ENCODE assay signal across 13 cellular contexts in the genomic region with DNA sequence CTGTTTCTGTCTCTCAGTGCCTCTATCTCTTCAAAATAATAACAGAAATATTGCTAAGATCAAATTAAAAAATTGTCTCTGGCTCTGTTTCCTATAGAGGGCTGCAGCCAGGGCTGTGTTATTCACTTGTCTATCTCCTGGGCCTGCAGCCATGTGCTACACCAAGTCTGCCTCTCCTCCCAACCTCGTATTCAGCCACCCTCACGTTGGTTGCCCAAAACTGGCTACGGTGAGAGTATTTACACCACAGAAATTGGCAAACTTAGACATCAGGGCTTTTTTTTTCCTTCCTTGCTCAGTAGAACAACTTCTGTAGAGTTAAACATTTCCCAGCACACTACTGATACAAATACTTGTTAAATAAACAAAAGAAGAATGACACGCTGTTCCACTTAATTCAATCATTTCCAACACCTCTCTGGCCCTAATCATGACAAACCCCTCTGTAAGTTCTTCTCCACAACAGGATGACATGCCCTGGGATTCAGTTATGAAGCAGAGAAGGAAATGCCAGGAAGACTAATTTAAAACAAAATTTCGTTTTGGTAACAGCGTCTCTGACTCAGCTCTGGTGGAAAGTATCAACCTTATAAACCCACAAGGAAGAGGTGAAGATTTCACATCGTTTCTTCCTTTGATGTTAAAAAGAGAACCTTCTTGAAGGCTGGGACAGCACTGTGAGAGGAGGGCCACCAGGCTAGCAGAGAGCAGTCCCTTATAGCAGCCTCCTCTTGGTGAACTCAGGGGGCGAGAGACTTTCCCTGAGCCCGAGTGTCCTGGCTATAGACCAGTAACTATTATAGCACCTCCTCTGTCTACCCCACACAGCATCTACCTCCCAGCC.
DNase-seq lines count a peak whose midpoint lies in the region; ATAC-seq, FAIRE-seq and TF ChIP-seq lines count a peak whose summit lies in the region.
"Had no signal": no experiment of that assay in that cellular context is flagged by ENCODE, and none has a peak within 500 bp of the region (broad histone marks: within the 10 kb centered on the region; RNA-seq: fewer than 3 reads in every experiment).

No MANE protein-coding gene starts in this region.

- POLR2A ChIA-PET in HepG2 (lab: Yijun Ruan, JAX), result no interaction called here

- H3K27me3 ChIP-seq in HepG2 (ENCODE audit: control insufficient read depth in 1 of 2, insufficient read depth in 2 of 2, low read length in 2 of 2) (peaks cover 0 to 3% of the 10 kb centered on the region in 2 experiments; a peak in 1 of 5 replicates), transverse colon (no peaks in the 10 kb centered on the region)
- H3K27me3 ChIP-seq: gastrocnemius medialis, testis had no signal

- H3K36me3 ChIP-seq in HepG2 (replicated peaks in 1 of 2; ENCODE audit: control insufficient read depth in 1 of 2, insufficient read depth in 2 of 2, low read length in 2 of 2), result no peaks in the 10 kb centered on the region
- no peaks in the 10 kb centered on the region for H3K36me3 ChIP-seq in transverse colon
- H3K36me3 ChIP-seq: gastrocnemius medialis had no signal

- no peak for FAIRE-seq in HepG2 (lab: Jason Lieb, UNC)

- WGBS in HepG2 (ENCODE audit: low lambda C conversion rate), result 21% methylated on average over 8 of the region's 9 CpGs
- WGBS in transverse colon (ENCODE audit: low coverage in 1 of 2), 2 donors, result 45 to 61% methylated on average over 5 to 9 of the region's 9 CpGs

- H3K4me1 ChIP-seq in HepG2 (ENCODE audit: insufficient read depth, low read length) (peaks cover 27% of the 10 kb centered on the region), transverse colon (no peaks in the 10 kb centered on the region)
- H3K4me1 ChIP-seq: testis had no signal

- TF ChIP-seq POLR2A in HepG2 (IDR thresholded peaks at IDR 0.05; ENCODE audit: insufficient read depth in 1 of 2, low read depth in 2 of 2, low read length in 2 of 2) (no peak), transverse colon (IDR thresholded peaks at IDR 0.05) (no peak)

- peak; percentile 51 for DNase-seq in stimulated activated CD4-positive, alpha-beta T cell treated with anti-CD3 and anti-CD28 coated beads, Interleukin-15, amount 100 ng/mL, for 24 hours
- DNase-seq in stimulated activated CD4-positive, alpha-beta T cell treated with anti-CD3 and anti-CD28 coated beads, Interleukin-2, amount 100 ng/mL, for 48 hours, result no peak
- DNase-seq in HepG2 (ENCODE audit: low spot score) (no peak), transverse colon (no peak), amygdala (lab: John Stamatoyannopoulos, UW) (no peak)
- DNase-seq: AML-193, gastrocnemius medialis, mesendoderm, NCI-H748 treated with DMSO at 0.1 percent for 48 hours, testis had no signal

- H3K36me3 Mint-ChIP-seq in activated naive CD8-positive, alpha-beta T cell, result no peaks in the 10 kb centered on the region

- H3K27ac ChIP-seq in HepG2 (ENCODE audit: extremely low read length, insufficient read depth, low read length) (no peak overlapping the region), transverse colon (peak overlapping the region in 3 of 4 donors; percentile 16 to 48 (median 23))
- H3K27ac ChIP-seq: gastrocnemius medialis, testis had no signal

- H3K9ac ChIP-seq in HepG2 (ENCODE audit: insufficient read depth, low read depth, low read length), result no peak overlapping the region

- intact Hi-C loops in HepG2 (cut with micrococcal nuclease; ENCODE audit: unreplicated experiment), result no loop called here
- intact Hi-C loops in transverse colon (cut with DNase I; ENCODE audit: low total_unique reads), result no loop called here

- H3K79me2 ChIP-seq in HepG2 (ENCODE audit: insufficient read depth, low read length), result no peaks in the 10 kb centered on the region

- H4K20me1 ChIP-seq in HepG2 (ENCODE audit: insufficient read depth, low read length), result no peaks in the 10 kb centered on the region

- H3K9me3 Mint-ChIP-seq in activated naive CD8-positive, alpha-beta T cell (ENCODE audit: low read depth), result peaks cover 1% of the 10 kb centered on the region

- CTCF ChIA-PET in HepG2 (lab: Yijun Ruan, JAX; ENCODE audit: low intra/inter-chr PET ratio, low total read pairs), result no interaction called here

- peak overlapping the region; percentile 93 for H3K27ac Mint-ChIP-seq in activated naive CD8-positive, alpha-beta T cell

- no peak for TF ChIP-seq CTCF in HepG2 (CRISPR knock-in tag; IDR thresholded peaks at IDR 0.05)
- TF ChIP-seq CTCF in transverse colon (IDR thresholded peaks at IDR 0.05), result no peak

- no peaks in the 10 kb centered on the region for H3K27me3 Mint-ChIP-seq in activated naive CD8-positive, alpha-beta T cell

- TF ChIP-seq RAD21 in HepG2 (CRISPR knock-in tag; IDR thresholded peaks at IDR 0.05), result no peak

- no peaks in the 10 kb centered on the region for H3K9me3 ChIP-seq in HepG2 (ENCODE audit: low read length)
- H3K9me3 ChIP-seq in transverse colon, result no peaks in the 10 kb centered on the region
- H3K9me3 ChIP-seq: gastrocnemius medialis, testis had no signal

- BruUV-seq in HepG2 (replicated peaks; lab: Mats Ljungman, UMichigan), result no TSS peak

- H3K4me3 Mint-ChIP-seq in activated naive CD8-positive, alpha-beta T cell, result peak overlapping the region; percentile 71

- ATAC-seq in HepG2 (peak; percentile 82), HG03025 (IDR thresholded peaks at IDR 0.05; ENCODE audit: low FRiP score, unreplicated experiment) (no peak), GM18907 (IDR thresholded peaks at IDR 0.05; ENCODE audit: unreplicated experiment) (no peak)
- ATAC-seq: gastrocnemius medialis had no signal

- H3K4me3 ChIP-seq in HepG2 (replicated peaks in 1 of 3; ENCODE audit: insufficient read depth in 1 of 3, low read depth in 2 of 3, low read length in 3 of 3) (no peak overlapping the region), transverse colon (no peak overlapping the region)
- H3K4me3 ChIP-seq: gastrocnemius medialis, testis had no signal

- in situ Hi-C loops in HepG2 (cut with HindIII; ENCODE audit: extremely low pct_ligation_motif_present, low pct_unique_long_range_greater_than_20kb) (no loop called here), transverse colon (cut with MboI; ENCODE audit: low pct_ligation_motif_present in 1 of 4, low pct_unique_long_range_greater_than_20kb in 1 of 4, low sequenced_read_pairs in 3 of 4) (no loop called here)

- no peak overlapping the region for H2AFZ ChIP-seq in HepG2 (ENCODE audit: low read length)

- H3K4me2 ChIP-seq in HepG2 (ENCODE audit: low read depth, low read length), result peak overlapping the region; percentile 43

- TF ChIP-seq EP300 in HepG2 (IDR thresholded peaks at IDR 0.05; ENCODE audit: low read depth in 2 of 2, low read length in 2 of 2), result no peak
- no peak for TF ChIP-seq EP300 in HepG2 (CRISPR knock-in tag; IDR thresholded peaks at IDR 0.05; ENCODE audit: borderline replicate concordance)
- no peak for TF ChIP-seq EP300 in transverse colon (IDR thresholded peaks at IDR 0.05; ENCODE audit: low read depth)

- peaks cover 58% of the 10 kb centered on the region for H3K4me1 Mint-ChIP-seq in activated naive CD8-positive, alpha-beta T cell (ENCODE audit: low read depth)

TF ChIP-seq in HepG2, 621 proteins besides CTCF, POLR2A, EP300 and RAD21:
- TF ChIP-seq, protein P1, sequence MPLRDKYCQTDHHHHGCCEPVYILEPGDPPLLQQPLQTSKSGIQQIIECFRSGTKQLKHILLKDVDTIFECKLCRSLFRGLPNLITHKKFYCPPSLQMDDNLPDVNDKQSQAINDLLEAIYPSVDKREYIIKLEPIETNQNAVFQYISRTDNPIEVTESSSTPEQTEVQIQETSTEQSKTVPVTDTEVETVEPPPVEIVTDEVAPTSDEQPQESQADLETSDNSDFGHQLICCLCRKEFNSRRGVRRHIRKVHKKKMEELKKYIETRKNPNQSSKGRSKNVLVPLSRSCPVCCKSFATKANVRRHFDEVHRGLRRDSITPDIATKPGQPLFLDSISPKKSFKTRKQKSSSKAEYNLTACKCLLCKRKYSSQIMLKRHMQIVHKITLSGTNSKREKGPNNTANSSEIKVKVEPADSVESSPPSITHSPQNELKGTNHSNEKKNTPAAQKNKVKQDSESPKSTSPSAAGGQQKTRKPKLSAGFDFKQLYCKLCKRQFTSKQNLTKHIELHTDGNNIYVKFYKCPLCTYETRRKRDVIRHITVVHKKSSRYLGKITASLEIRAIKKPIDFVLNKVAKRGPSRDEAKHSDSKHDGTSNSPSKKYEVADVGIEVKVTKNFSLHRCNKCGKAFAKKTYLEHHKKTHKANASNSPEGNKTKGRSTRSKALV (CRISPR knock-in tag; IDR thresholded peaks at IDR 0.05), result no peak
- TF ChIP-seq, protein P2, sequence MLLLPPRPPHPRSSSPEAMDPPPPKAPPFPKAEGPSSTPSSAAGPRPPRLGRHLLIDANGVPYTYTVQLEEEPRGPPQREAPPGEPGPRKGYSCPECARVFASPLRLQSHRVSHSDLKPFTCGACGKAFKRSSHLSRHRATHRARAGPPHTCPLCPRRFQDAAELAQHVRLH (CRISPR knock-in tag; IDR thresholded peaks at IDR 0.05; ENCODE audit: borderline replicate concordance, low read depth), result no peak
- TF ChIP-seq ZNF292 (CRISPR knock-in tag; IDR thresholded peaks at IDR 0.05; ENCODE audit: borderline replicate concordance, low read depth) (0 out of 2 replicates have a peak, but pooled peaks have one; percentile 11), TEAD2 (CRISPR knock-in tag; IDR thresholded peaks at IDR 0.05) (no peak), FOXA3 (CRISPR knock-in tag; IDR thresholded peaks at IDR 0.05) (no peak), ATF7-NPFF (CRISPR knock-in tag; IDR thresholded peaks at IDR 0.05; ENCODE audit: low read depth) (no peak), ATM (IDR thresholded peaks at IDR 0.05; ENCODE audit: borderline replicate concordance) (no peak)
- TF ChIP-seq, protein P3, sequence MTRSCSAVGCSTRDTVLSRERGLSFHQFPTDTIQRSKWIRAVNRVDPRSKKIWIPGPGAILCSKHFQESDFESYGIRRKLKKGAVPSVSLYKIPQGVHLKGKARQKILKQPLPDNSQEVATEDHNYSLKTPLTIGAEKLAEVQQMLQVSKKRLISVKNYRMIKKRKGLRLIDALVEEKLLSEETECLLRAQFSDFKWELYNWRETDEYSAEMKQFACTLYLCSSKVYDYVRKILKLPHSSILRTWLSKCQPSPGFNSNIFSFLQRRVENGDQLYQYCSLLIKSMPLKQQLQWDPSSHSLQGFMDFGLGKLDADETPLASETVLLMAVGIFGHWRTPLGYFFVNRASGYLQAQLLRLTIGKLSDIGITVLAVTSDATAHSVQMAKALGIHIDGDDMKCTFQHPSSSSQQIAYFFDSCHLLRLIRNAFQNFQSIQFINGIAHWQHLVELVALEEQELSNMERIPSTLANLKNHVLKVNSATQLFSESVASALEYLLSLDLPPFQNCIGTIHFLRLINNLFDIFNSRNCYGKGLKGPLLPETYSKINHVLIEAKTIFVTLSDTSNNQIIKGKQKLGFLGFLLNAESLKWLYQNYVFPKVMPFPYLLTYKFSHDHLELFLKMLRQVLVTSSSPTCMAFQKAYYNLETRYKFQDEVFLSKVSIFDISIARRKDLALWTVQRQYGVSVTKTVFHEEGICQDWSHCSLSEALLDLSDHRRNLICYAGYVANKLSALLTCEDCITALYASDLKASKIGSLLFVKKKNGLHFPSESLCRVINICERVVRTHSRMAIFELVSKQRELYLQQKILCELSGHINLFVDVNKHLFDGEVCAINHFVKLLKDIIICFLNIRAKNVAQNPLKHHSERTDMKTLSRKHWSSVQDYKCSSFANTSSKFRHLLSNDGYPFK (CRISPR knock-in tag; IDR thresholded peaks at IDR 0.05; ENCODE audit: borderline replicate concordance), result no peak
TF ChIP-seq in HepG2: peak in this region for 1.
